7 cellular contexts compared by ENCODE assay signal in the genomic region with DNA sequence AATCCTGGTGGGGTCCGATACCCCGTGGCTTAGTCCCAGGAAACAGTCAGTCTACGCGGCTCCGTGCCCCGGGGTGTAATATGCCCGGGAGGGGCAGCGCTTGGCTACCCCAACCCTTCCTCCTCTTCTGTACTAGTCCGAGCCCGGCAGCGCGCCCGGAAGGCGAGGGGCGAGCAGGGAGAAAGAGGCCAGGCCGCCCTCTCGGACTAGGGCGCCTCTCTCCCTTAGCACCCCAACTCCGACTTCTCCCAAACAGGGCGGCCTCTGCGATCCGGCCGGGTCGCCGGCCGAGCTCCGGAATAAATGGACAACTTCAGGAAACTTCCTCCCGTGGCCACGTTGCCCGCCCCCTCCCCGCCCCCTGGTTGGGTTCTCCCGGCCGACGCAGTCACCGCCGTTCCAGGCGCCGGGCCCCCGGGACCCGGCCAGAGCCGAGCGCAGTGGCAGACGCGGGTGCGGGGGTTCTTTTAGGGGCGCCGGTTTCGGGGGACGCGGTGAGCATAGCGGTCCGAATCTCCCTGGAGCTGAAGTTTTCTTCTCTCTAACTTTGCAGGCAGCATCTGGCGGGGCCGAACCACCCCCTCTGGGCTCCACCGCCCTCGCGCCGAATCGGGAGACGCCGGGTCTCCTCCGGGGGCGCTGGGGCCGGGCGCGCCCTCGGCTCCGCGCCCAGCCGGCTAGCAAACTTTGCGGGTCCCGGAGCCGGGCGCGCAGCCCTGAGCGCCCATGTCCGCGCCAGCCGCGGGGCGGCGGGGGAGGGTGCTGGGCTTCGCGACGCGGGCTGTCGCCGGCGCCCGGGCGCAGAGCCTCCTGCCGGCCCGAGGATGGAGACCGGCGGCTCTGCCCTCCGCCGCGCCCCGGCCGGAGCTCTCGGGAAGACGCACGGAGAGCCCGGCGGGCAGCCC. TPM values are rescaled to one million over a fixed set of nuclear protein-coding genes. Genes with fewer than 3 reads are reported as not detected.
DNase-seq lines count a peak whose midpoint lies in the region; ATAC-seq and TF ChIP-seq lines count a peak whose summit lies in the region.

A gene with protein sequence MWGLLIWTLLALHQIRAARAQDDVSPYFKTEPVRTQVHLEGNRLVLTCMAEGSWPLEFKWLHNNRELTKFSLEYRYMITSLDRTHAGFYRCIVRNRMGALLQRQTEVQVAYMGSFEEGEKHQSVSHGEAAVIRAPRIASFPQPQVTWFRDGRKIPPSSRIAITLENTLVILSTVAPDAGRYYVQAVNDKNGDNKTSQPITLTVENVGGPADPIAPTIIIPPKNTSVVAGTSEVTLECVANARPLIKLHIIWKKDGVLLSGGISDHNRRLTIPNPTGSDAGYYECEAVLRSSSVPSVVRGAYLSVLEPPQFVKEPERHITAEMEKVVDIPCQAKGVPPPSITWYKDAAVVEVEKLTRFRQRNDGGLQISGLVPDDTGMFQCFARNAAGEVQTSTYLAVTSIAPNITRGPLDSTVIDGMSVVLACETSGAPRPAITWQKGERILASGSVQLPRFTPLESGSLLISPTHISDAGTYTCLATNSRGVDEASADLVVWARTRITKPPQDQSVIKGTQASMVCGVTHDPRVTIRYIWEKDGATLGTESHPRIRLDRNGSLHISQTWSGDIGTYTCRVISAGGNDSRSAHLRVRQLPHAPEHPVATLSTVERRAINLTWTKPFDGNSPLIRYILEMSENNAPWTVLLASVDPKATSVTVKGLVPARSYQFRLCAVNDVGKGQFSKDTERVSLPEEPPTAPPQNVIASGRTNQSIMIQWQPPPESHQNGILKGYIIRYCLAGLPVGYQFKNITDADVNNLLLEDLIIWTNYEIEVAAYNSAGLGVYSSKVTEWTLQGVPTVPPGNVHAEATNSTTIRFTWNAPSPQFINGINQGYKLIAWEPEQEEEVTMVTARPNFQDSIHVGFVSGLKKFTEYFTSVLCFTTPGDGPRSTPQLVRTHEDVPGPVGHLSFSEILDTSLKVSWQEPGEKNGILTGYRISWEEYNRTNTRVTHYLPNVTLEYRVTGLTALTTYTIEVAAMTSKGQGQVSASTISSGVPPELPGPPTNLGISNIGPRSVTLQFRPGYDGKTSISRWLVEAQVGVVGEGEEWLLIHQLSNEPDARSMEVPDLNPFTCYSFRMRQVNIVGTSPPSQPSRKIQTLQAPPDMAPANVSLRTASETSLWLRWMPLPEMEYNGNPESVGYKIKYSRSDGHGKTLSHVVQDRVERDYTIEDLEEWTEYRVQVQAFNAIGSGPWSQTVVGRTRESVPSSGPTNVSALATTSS (N-terminal part only) (minus strand): TSS at position 301 of the 905 bp plus-strand sequence. CDS start 357 bp downstream, outside the sequence.

- H3K4me3 ChIP-seq in HEK293 (ENCODE audit: low read depth, low read length), result peak within 1 kb of the TSS; percentile 49
- H3K4me3 ChIP-seq in trophoblast cell (ENCODE audit: low read depth, low read length), result peak within 1 kb of the TSS; percentile 71

- peaks cover 2% of the 10 kb centered on the region for H3K27me3 Mint-ChIP-seq in activated CD8-positive, alpha-beta T cell treated with anti-CD3 and anti-CD28 coated beads for 36 hours

- TF ChIP-seq CTCF in HEK293 (tag by site-specific recombination; IDR thresholded peaks at IDR 0.05), result no peak
- no peak for TF ChIP-seq CTCF in activated CD8-positive, alpha-beta T cell treated with anti-CD3 and anti-CD28 coated beads for 36 hours (IDR thresholded peaks at IDR 0.05)

- no CpG with 5 or more reads among the region's 105 CpGs for whole genome bisulfite sequencing in trophoblast cell (ENCODE audit: extremely low coverage, insufficient coverage, insufficient read length)

- H4K91ac ChIP-seq in trophoblast cell (ENCODE audit: low read depth, low read length), result peak within 1 kb of the TSS; percentile 63

- CTCF ChIA-PET in HEK293 (lab: Yijun Ruan, JAX), result interaction anchor here (0.7 to 3.3 kb wide), 6 partner anchors 13 to 532 kb away, joined by 3 to 21 read pairs (median 3); no protein-coding TSS in a partner anchor
- CTCF ChIA-PET in activated CD8-positive, alpha-beta T cell treated with anti-CD3 and anti-CD28 coated beads for 36 hours (lab: Charles Lee), result interaction anchor here (0.5 to 3.4 kb wide), 6 partner anchors 20 to 659 kb away, joined by 3 to 34 read pairs (median 4); no protein-coding TSS in a partner anchor

- no peak within 1 kb of the TSS for H2BK12ac ChIP-seq in trophoblast cell (ENCODE audit: low read length)

- peaks cover 14% of the 10 kb centered on the region for H3K4me1 Mint-ChIP-seq in activated CD8-positive, alpha-beta T cell treated with anti-CD3 and anti-CD28 coated beads for 36 hours (ENCODE audit: low read depth)

- H3K36me3 Mint-ChIP-seq in activated CD8-positive, alpha-beta T cell treated with anti-CD3 and anti-CD28 coated beads for 36 hours (ENCODE audit: low read depth), result no peaks in the 10 kb centered on the region

- no peak within 1 kb of the TSS for H3K23ac ChIP-seq in trophoblast cell (ENCODE audit: low read length)

- H3K9me3 ChIP-seq in HEK293 (ENCODE audit: control insufficient read depth, insufficient read depth, low read depth, low read length) (no peaks in the 10 kb centered on the region), trophoblast cell (ENCODE audit: insufficient read depth, low read depth, low read length) (no peaks in the 10 kb centered on the region)

- peaks cover 17% of the 10 kb centered on the region for H3K79me1 ChIP-seq in trophoblast cell (ENCODE audit: low read length)

- H3K9ac ChIP-seq in trophoblast cell (ENCODE audit: low read length), result peak within 1 kb of the TSS; percentile 35

- peak within 1 kb of the TSS; percentile 21 for H2BK5ac ChIP-seq in trophoblast cell (ENCODE audit: low read depth, low read length, poor library complexity)

- peak; percentile 14 for ATAC-seq in activated CD8-positive, alpha-beta T cell treated with anti-CD3 and anti-CD28 coated beads for 36 hours
- ATAC-seq in Right ventricle myocardium superior (ENCODE audit: poor library complexity) (peak; percentile 27), HG03378 (IDR thresholded peaks at IDR 0.05; ENCODE audit: unreplicated experiment) (no peak)

- H3K4me1 ChIP-seq in HEK293 (ENCODE audit: control insufficient read depth, insufficient read depth, low read length) (peaks cover 2% of the 10 kb centered on the region; the same call in 1 of the 2 replicates), trophoblast cell (ENCODE audit: control insufficient read depth in 1 of 2, insufficient read depth in 2 of 2, low read length in 2 of 2) (peaks cover 10 to 17% of the 10 kb centered on the region in 2 experiments)

- POLR2A ChIA-PET in HEK293 (lab: Yijun Ruan, JAX), result interaction anchor here (1.2 to 1.6 kb wide), 4 partner anchors 13 to 559 kb away, joined by 3 to 5 read pairs (median 4); a partner anchor contains a TSS
- POLR2A ChIA-PET in activated CD8-positive, alpha-beta T cell treated with anti-CD3 and anti-CD28 coated beads for 36 hours (lab: Charles Lee), result interaction anchor here (0.6 to 0.9 kb wide), 2 partner anchors 10 to 77 kb away, joined by 3 to 5 read pairs; no protein-coding TSS in a partner anchor

- intact Hi-C loops in activated CD8-positive, alpha-beta T cell treated with anti-CD3 and anti-CD28 coated beads for 36 hours (cut with micrococcal nuclease), result loop anchor here (10.0 kb wide), 1 partner anchor 310 kb away; no protein-coding TSS in a partner anchor
- intact Hi-C loops in Right ventricle myocardium superior (cut with DNase I), result no loop called here

- H3K4me3 Mint-ChIP-seq in activated CD8-positive, alpha-beta T cell treated with anti-CD3 and anti-CD28 coated beads for 36 hours, result peak within 1 kb of the TSS; percentile 78

- no peak for DNase-seq in activated CD8-positive, alpha-beta T cell treated with anti-CD3 and anti-CD28 coated beads for 36 hours
- DNase-seq in Right ventricle myocardium superior (no peak), trophoblast cell (peak in 1 of 2 donors; percentile 57), CD1c-positive myeloid dendritic cell (ENCODE audit: extremely low spot score) (no peak)
- DNase-seq in NK-92 treated with Interleukin-12 subunit alpha and Interleukin-12 subunit beta, amount 100 ng/mL, for 24 hours (lab: John Stamatoyannopoulos, UW), result no peak

- peak within 1 kb of the TSS; percentile 71; the same call in 1 of the 2 replicates for H3K27ac ChIP-seq in HEK293 (ENCODE audit: extremely low read depth, low read depth, low read length)
- H3K27ac ChIP-seq in trophoblast cell (ENCODE audit: low read depth, low read length), result no peak within 1 kb of the TSS

- peak within 1 kb of the TSS; percentile 70 for H2AFZ ChIP-seq in trophoblast cell (ENCODE audit: insufficient read depth, low read length, poor library complexity)

- no peak within 1 kb of the TSS for H4K12ac ChIP-seq in trophoblast cell (ENCODE audit: low read depth, low read length)

- no peaks in the 10 kb centered on the region for H3K36me3 ChIP-seq in HEK293 (ENCODE audit: control insufficient read depth in 2 of 2, insufficient read depth in 1 of 2, low read length in 2 of 2)
- no peaks in the 10 kb centered on the region for H3K36me3 ChIP-seq in trophoblast cell (ENCODE audit: control insufficient read depth in 1 of 2, insufficient read depth in 2 of 2, low read length in 2 of 2)

- H3K14ac ChIP-seq in trophoblast cell (ENCODE audit: low read length), result peak within 1 kb of the TSS; percentile 55

- H2BK120ac ChIP-seq in trophoblast cell (ENCODE audit: insufficient read depth, low read length, poor library complexity), result peak within 1 kb of the TSS; percentile 68

- H3K27me3 ChIP-seq in trophoblast cell (ENCODE audit: insufficient read depth, low read length), result peaks cover 18% of the 10 kb centered on the region

- H3K18ac ChIP-seq in trophoblast cell (ENCODE audit: low read length), result peak within 1 kb of the TSS; percentile 72

- H3K79me2 ChIP-seq in trophoblast cell (ENCODE audit: control insufficient read depth, insufficient read depth, low read length, poor library complexity), result no peaks in the 10 kb centered on the region

- no peak within 1 kb of the TSS for H2AK5ac ChIP-seq in trophoblast cell (ENCODE audit: low read length)

- H3K27ac Mint-ChIP-seq in activated CD8-positive, alpha-beta T cell treated with anti-CD3 and anti-CD28 coated beads for 36 hours, result no peak within 1 kb of the TSS

- H3K4me2 ChIP-seq in trophoblast cell (ENCODE audit: low read length), result peak within 1 kb of the TSS; percentile 94

- no peaks in the 10 kb centered on the region for H3K9me3 Mint-ChIP-seq in activated CD8-positive, alpha-beta T cell treated with anti-CD3 and anti-CD28 coated beads for 36 hours

- H3K4ac ChIP-seq in trophoblast cell (ENCODE audit: low read depth, low read length), result peak within 1 kb of the TSS; percentile 25

- peak within 1 kb of the TSS; percentile 54 for H4K8ac ChIP-seq in trophoblast cell (ENCODE audit: low read depth, low read length)

TF ChIP-seq in HEK293, 187 proteins besides CTCF, POLR2A, EP300 and RAD21 (continues in another document):
- no peak for TF ChIP-seq ZNF174 (tag by site-specific recombination; IDR thresholded peaks at IDR 0.05)
- TF ChIP-seq KLF8 (tag by site-specific recombination; IDR thresholded peaks at IDR 0.05), result peak; percentile 53; the same call in 1 of the 2 replicates

RNA-seq across cellular contexts. Expression of the gene that starts here (rescaled TPM):
- 1 to 10 TPM; 3.2 to 3.3 TPM for total RNA-seq in activated CD8-positive, alpha-beta T cell treated with anti-CD3 and anti-CD28 coated beads for 36 hours
- 1.0 TPM for total RNA-seq in Right ventricle myocardium superior
- 11.1 and 12.0 TPM in 2 replicates for polyA plus RNA-seq in trophoblast cell (2013)
